In genomic region chr16:87637357-87637756, GRCh38 we compare ENCODE assay signal across 19 cellular contexts. TPM values are rescaled to one million over a fixed set of nuclear protein-coding genes. Genes with fewer than 3 reads are reported as not detected.
DNase-seq lines count a peak whose midpoint lies in the region; ATAC-seq and TF ChIP-seq lines count a peak whose summit lies in the region.
"Had no signal": no experiment of that assay in that cellular context is flagged by ENCODE, and none has a peak within 500 bp of the region (broad histone marks: within the 10 kb centered on the region; RNA-seq: fewer than 3 reads in every experiment).

No MANE protein-coding gene starts in this region.

- H3K4me3 Mint-ChIP-seq in memory B cell: peak overlapping the region; percentile 39
- H3K4me3 Mint-ChIP-seq: CD4-positive, alpha-beta T cell; GM23338 had no signal

- peaks cover 14% of the 10 kb centered on the region for H3K4me1 Mint-ChIP-seq in memory B cell

- peaks cover 0 to 16% of the 10 kb centered on the region in 2 donors for H3K4me1 ChIP-seq in right atrium auricular region
- peaks cover 8% of the 10 kb centered on the region for H3K4me1 ChIP-seq in NT2/D1 (ENCODE audit: insufficient read depth, insufficient read length)

- no peak overlapping the region for H3K27ac Mint-ChIP-seq in memory B cell
- H3K27ac Mint-ChIP-seq: CD4-positive, alpha-beta T cell; GM23338 had no signal

- H3K9me3 Mint-ChIP-seq in memory B cell: no peaks in the 10 kb centered on the region
- H3K9me3 Mint-ChIP-seq: CD4-positive, alpha-beta T cell; GM23338 had no signal

- H3K4me3 ChIP-seq in right atrium auricular region (no peak overlapping the region), NT2/D1 (ENCODE audit: insufficient read length, low read depth) (no peak overlapping the region)
- H3K4me3 ChIP-seq: A549, GM23338 had no signal

- H3K27ac ChIP-seq in right atrium auricular region: no peak overlapping the region
- H3K27ac ChIP-seq: 22Rv1, HL-60 had no signal

- peaks cover 6% of the 10 kb centered on the region for H3K27me3 Mint-ChIP-seq in memory B cell

- no peaks in the 10 kb centered on the region for H3K36me3 ChIP-seq in right atrium auricular region
- H3K36me3 ChIP-seq in NT2/D1 (ENCODE audit: insufficient read depth, insufficient read length, low read length): no peaks in the 10 kb centered on the region

- peak; percentile 11 for DNase-seq in Right ventricle myocardium inferior (ENCODE audit: missing footprints)
- DNase-seq in right atrium auricular region (ENCODE audit: low spot score): no peak
- DNase-seq in NT2/D1 (ENCODE audit: low read depth, low spot score): no peak
- DNase-seq in memory B cell (ENCODE audit: low spot score in 2 of 2): no peak
- no peak for DNase-seq in sciatic nerve (ENCODE audit: low spot score)
- DNase-seq in NCI-H510A treated with DMSO at 0.1 percent for 48 hours (lab: John Stamatoyannopoulos, UW): no peak
- DNase-seq: AML-193; C1 segment of cervical spinal cord; Caco-2; CD4-positive, alpha-beta T cell; HCEC 1CT; IMR-90; KBM-7 had no signal

- H3K36me3 Mint-ChIP-seq in memory B cell: no peaks in the 10 kb centered on the region

- no peak for ATAC-seq in Right ventricle myocardium inferior
- ATAC-seq in memory B cell (ENCODE audit: low read depth): no peak
- ATAC-seq in sciatic nerve: no peak
- no peak for ATAC-seq in GM18868 (IDR thresholded peaks at IDR 0.05; ENCODE audit: unreplicated experiment)

- H3K9me3 ChIP-seq in right atrium auricular region (no peaks in the 10 kb centered on the region), NT2/D1 (ENCODE audit: insufficient read depth, low read length) (no peaks in the 10 kb centered on the region)
- H3K9me3 ChIP-seq: A549, Caco-2 had no signal

- peak overlapping the region; percentile 1 for H3K9ac ChIP-seq in NT2/D1 (ENCODE audit: insufficient read length, low read depth)

- intact Hi-C loops in Right ventricle myocardium inferior (cut with DNase I) (loop anchor here (5.0 to 10.0 kb wide), 3 partner anchors 85 to 323 kb away; partner anchors contain the start of gene C16orf95), sciatic nerve (cut with DNase I) (loop anchor here (10.0 kb wide), 1 partner anchor 243 kb away; the partner anchor contains the start of gene MAP1LC3B)

- TF ChIP-seq CTCF in right atrium auricular region (IDR thresholded peaks at IDR 0.05): no peak

- H3K27me3 ChIP-seq in right atrium auricular region (no peaks in the 10 kb centered on the region), NT2/D1 (ENCODE audit: insufficient read depth, insufficient read length) (peaks cover 3% of the 10 kb centered on the region)

RNA-seq across cellular contexts. Expression of gene JPH3, which starts 35.0 kb away (rescaled TPM):
- total RNA-seq in Right ventricle myocardium inferior: not detected
- total RNA-seq in right atrium auricular region: under 1 TPM; 0.08 to 0.11 TPM
- 0.22 TPM for total RNA-seq in sciatic nerve
- total RNA-seq: CD4-positive, alpha-beta T cell; HT1080; IMR-90 had no signal
